In the genomic region with DNA sequence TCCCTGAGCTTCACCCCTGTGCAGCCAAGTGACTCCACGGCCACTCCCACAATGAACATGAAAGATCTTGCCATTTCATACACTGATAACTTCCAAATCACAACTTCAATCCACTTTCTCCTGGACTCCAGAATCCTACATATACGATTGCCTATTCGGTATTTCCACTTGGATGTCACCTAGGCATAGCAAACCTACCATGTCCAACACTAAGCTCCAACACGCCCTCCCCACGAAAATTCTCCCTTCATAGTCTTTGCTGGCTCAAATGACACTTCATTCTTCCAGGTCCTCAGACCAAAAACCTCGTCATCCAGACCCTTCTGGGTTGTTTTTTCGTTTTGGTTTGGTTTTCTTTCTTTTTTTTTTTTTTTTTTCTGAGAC, we compare ENCODE assay signal across 1 cellular context.
TF ChIP-seq lines count a peak whose summit lies in the region.

No MANE protein-coding gene starts in this region.

TF ChIP-seq in K562, 482 proteins besides CTCF, POLR2A, EP300 and RAD21:
- TF ChIP-seq ZKSCAN8 (CRISPR knock-in tag; IDR thresholded peaks at IDR 0.05) (0 out of 2 replicates have a peak, but pooled peaks have one; percentile 25), AFF1 (IDR thresholded peaks at IDR 0.05; ENCODE audit: low read depth in 1 of 2, partially characterized antibody in 2 of 2) (no peak), MCM3 (IDR thresholded peaks at IDR 0.05) (no peak), HDAC6 (IDR thresholded peaks at IDR 0.05; ENCODE audit: low read depth, low read length) (no peak), GATA2 (CRISPR knock-in tag; IDR thresholded peaks at IDR 0.05) (no peak)
TF ChIP-seq in K562: peak in this region for 1.
